In genomic region chr3:72381584-72381983, GRCh38 we compare ENCODE assay signal across 1 cellular context.
TF ChIP-seq lines count a peak whose summit lies in the region.

No MANE protein-coding gene starts in this region.

TF ChIP-seq in GM23338, 12 proteins besides CTCF, POLR2A, EP300 and RAD21 (continued from another document):
- TF ChIP-seq ZNF462 (CRISPR knock-in tag; IDR thresholded peaks at IDR 0.05) = no peak
- no peak for TF ChIP-seq EZH2phosphoT487 (IDR thresholded peaks at IDR 0.05; ENCODE audit: unreplicated experiment)
- TF ChIP-seq REST (IDR thresholded peaks at IDR 0.05; ENCODE audit: unreplicated experiment) = no peak
TF ChIP-seq in GM23338: peak in this region for 0.
